In the genomic region with DNA sequence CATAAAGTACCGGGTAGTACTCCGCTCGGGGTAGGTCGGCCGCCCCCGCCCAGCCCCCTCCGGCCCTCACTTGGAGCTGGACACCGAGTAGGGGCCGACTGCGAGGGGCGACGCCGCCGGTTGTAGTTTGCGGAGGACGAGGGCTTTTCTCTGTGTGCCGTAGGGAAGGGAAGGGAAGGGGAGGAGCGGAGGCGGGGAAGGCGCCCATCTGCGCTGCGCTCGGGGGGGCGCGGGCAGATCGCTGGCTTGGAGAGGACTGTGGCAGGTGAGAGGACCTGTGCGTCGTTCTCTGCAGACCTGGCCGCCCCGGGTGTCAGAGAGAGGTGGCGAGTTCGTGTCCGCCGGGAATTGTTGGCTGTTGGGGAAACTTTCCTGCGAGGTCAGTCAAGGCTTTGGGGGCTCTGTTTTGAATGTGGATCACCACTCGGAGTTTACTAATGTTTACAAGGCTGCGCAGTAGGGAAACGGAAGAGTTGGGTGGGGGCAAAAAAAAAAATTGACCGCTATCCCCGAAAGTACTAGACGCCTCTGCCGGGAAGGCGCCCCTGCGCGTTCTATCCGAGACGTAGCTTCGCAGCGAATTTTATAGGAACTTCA, we compare ENCODE assay signal across 1 cellular context.
TF ChIP-seq lines count a peak whose summit lies in the region.

No MANE protein-coding gene starts in this region.

TF ChIP-seq in HepG2, 621 proteins besides CTCF, POLR2A, EP300 and RAD21 (continued from another document and continues in another):
- TF ChIP-seq, protein P1, sequence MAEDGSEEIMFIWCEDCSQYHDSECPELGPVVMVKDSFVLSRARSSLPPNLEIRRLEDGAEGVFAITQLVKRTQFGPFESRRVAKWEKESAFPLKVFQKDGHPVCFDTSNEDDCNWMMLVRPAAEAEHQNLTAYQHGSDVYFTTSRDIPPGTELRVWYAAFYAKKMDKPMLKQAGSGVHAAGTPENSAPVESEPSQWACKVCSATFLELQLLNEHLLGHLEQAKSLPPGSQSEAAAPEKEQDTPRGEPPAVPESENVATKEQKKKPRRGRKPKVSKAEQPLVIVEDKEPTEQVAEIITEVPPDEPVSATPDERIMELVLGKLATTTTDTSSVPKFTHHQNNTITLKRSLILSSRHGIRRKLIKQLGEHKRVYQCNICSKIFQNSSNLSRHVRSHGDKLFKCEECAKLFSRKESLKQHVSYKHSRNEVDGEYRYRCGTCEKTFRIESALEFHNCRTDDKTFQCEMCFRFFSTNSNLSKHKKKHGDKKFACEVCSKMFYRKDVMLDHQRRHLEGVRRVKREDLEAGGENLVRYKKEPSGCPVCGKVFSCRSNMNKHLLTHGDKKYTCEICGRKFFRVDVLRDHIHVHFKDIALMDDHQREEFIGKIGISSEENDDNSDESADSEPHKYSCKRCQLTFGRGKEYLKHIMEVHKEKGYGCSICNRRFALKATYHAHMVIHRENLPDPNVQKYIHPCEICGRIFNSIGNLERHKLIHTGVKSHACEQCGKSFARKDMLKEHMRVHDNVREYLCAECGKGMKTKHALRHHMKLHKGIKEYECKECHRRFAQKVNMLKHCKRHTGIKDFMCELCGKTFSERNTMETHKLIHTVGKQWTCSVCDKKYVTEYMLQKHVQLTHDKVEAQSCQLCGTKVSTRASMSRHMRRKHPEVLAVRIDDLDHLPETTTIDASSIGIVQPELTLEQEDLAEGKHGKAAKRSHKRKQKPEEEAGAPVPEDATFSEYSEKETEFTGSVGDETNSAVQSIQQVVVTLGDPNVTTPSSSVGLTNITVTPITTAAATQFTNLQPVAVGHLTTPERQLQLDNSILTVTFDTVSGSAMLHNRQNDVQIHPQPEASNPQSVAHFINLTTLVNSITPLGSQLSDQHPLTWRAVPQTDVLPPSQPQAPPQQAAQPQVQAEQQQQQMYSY (CRISPR knock-in tag; IDR thresholded peaks at IDR 0.05): no peak
- TF ChIP-seq ZNF841 (CRISPR knock-in tag; IDR thresholded peaks at IDR 0.05; ENCODE audit: borderline replicate concordance) (no peak), REL (CRISPR knock-in tag; conservative IDR thresholded peaks at IDR 0.05) (peak; percentile 50; the same call in 1 of the 2 replicates), CAMTA2 (CRISPR knock-in tag; IDR thresholded peaks at IDR 0.05; ENCODE audit: borderline replicate concordance) (no peak), SRSF9 (IDR thresholded peaks at IDR 0.05; ENCODE audit: borderline replicate concordance, insufficient read depth, low read depth, low read length, poor library complexity, severe bottlenecking) (no peak), ZNF558 (CRISPR knock-in tag; IDR thresholded peaks at IDR 0.05; ENCODE audit: borderline replicate concordance) (no peak), ZNF160 (CRISPR knock-in tag; IDR thresholded peaks at IDR 0.05) (0 out of 2 replicates have a peak, but pooled peaks have one; percentile 30), PAWR (CRISPR knock-in tag; IDR thresholded peaks at IDR 0.05; ENCODE audit: borderline replicate concordance) (no peak), PPARG (CRISPR knock-in tag; conservative IDR thresholded peaks at IDR 0.05) (peak; percentile 8; the same call in 1 of the 2 replicates), TCF12 (IDR thresholded peaks at IDR 0.05) (no peak), TCF12 (CRISPR knock-in tag; IDR thresholded peaks at IDR 0.05) (0 out of 2 replicates have a peak, but pooled peaks have one; percentile 24), E2F2 (CRISPR knock-in tag; IDR thresholded peaks at IDR 0.05; ENCODE audit: borderline replicate concordance) (0 out of 2 replicates have a peak, but pooled peaks have one; percentile 47), NR2F6 (IDR thresholded peaks at IDR 0.05) (no peak), NR2F6 (CRISPR knock-in tag; IDR thresholded peaks at IDR 0.05) (no peak), ZSCAN21 (CRISPR knock-in tag; IDR thresholded peaks at IDR 0.05; ENCODE audit: borderline replicate concordance) (peak; percentile 22; the same call in 1 of the 2 replicates), ZNF30 (CRISPR knock-in tag; IDR thresholded peaks at IDR 0.05) (no peak), HDAC1 (CRISPR knock-in tag; IDR thresholded peaks at IDR 0.05) (peak; percentile 75), NFE2 (CRISPR knock-in tag; IDR thresholded peaks at IDR 0.05) (no peak), TAF1 (CRISPR knock-in tag; IDR thresholded peaks at IDR 0.05) (peak; percentile 84), ZNF790 (CRISPR knock-in tag; IDR thresholded peaks at IDR 0.05; ENCODE audit: borderline replicate concordance) (peak; percentile 39; the same call in 1 of the 2 replicates), MYNN (CRISPR knock-in tag; IDR thresholded peaks at IDR 0.05; ENCODE audit: low read depth) (no peak), MEF2D (CRISPR knock-in tag; IDR thresholded peaks at IDR 0.05) (no peak), SSRP1 (CRISPR knock-in tag; IDR thresholded peaks at IDR 0.05) (peak; percentile 60; the same call in 1 of the 2 replicates), ZNF326 (CRISPR knock-in tag; IDR thresholded peaks at IDR 0.05; ENCODE audit: borderline replicate concordance) (no peak), ZNF777 (CRISPR knock-in tag; IDR thresholded peaks at IDR 0.05) (peak; percentile 28; the same call in 1 of the 2 replicates), GATA4 (IDR thresholded peaks at IDR 0.05; ENCODE audit: borderline replicate concordance, low read depth) (peak; percentile 96), GABPA (IDR thresholded peaks at IDR 0.05; ENCODE audit: low read depth, low read length) (no peak), GABPA (CRISPR knock-in tag; IDR thresholded peaks at IDR 0.05; ENCODE audit: low read depth) (no peak), KAT2B (IDR thresholded peaks at IDR 0.05; ENCODE audit: borderline replicate concordance, low read depth, low read length) (no peak), ZNF367 (CRISPR knock-in tag; IDR thresholded peaks at IDR 0.05; ENCODE audit: borderline replicate concordance) (no peak), DNMT3B (CRISPR knock-in tag; conservative IDR thresholded peaks at IDR 0.05) (peak; percentile 64; the same call in 1 of the 2 replicates), ATF7 (IDR thresholded peaks at IDR 0.05) (no peak), ATF7 (CRISPR knock-in tag; IDR thresholded peaks at IDR 0.05) (no peak; the same call in 1 of the 2 replicates), ZFP41 (CRISPR knock-in tag; IDR thresholded peaks at IDR 0.05; ENCODE audit: borderline replicate concordance) (no peak), PITX1 (CRISPR knock-in tag; IDR thresholded peaks at IDR 0.05) (peak; percentile 48; the same call in 1 of the 2 replicates), SAP130 (CRISPR knock-in tag; IDR thresholded peaks at IDR 0.05; ENCODE audit: low read depth) (peak; percentile 57), FOSL1 (CRISPR knock-in tag; IDR thresholded peaks at IDR 0.05; ENCODE audit: borderline replicate concordance) (no peak), GMEB1 (CRISPR knock-in tag; IDR thresholded peaks at IDR 0.05; ENCODE audit: borderline replicate concordance) (no peak; the same call in 1 of the 2 replicates), ZNF280B (CRISPR knock-in tag; IDR thresholded peaks at IDR 0.05; ENCODE audit: borderline replicate concordance) (no peak), ZNF589 (CRISPR knock-in tag; conservative IDR thresholded peaks at IDR 0.05) (peak; percentile 74; the same call in 1 of the 2 replicates), ZNF749 (CRISPR knock-in tag; IDR thresholded peaks at IDR 0.05; ENCODE audit: borderline replicate concordance) (no peak), BRD4 (CRISPR knock-in tag; IDR thresholded peaks at IDR 0.05) (peak; percentile 57; the same call in 1 of the 2 replicates), TOPORS (CRISPR knock-in tag; IDR thresholded peaks at IDR 0.05) (0 out of 2 replicates have a peak, but pooled peaks have one; percentile 14), ZNF614 (CRISPR knock-in tag; IDR thresholded peaks at IDR 0.05; ENCODE audit: borderline replicate concordance) (no peak), ZNF350 (CRISPR knock-in tag; IDR thresholded peaks at IDR 0.05; ENCODE audit: borderline replicate concordance, low read depth) (0 out of 2 replicates have a peak, but pooled peaks have one; percentile 16)
- TF ChIP-seq, protein P2, sequence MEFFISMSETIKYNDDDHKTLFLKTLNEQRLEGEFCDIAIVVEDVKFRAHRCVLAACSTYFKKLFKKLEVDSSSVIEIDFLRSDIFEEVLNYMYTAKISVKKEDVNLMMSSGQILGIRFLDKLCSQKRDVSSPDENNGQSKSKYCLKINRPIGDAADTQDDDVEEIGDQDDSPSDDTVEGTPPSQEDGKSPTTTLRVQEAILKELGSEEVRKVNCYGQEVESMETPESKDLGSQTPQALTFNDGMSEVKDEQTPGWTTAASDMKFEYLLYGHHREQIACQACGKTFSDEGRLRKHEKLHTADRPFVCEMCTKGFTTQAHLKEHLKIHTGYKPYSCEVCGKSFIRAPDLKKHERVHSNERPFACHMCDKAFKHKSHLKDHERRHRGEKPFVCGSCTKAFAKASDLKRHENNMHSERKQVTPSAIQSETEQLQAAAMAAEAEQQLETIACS (CRISPR knock-in tag; IDR thresholded peaks at IDR 0.05): no peak
- TF ChIP-seq, protein P3, sequence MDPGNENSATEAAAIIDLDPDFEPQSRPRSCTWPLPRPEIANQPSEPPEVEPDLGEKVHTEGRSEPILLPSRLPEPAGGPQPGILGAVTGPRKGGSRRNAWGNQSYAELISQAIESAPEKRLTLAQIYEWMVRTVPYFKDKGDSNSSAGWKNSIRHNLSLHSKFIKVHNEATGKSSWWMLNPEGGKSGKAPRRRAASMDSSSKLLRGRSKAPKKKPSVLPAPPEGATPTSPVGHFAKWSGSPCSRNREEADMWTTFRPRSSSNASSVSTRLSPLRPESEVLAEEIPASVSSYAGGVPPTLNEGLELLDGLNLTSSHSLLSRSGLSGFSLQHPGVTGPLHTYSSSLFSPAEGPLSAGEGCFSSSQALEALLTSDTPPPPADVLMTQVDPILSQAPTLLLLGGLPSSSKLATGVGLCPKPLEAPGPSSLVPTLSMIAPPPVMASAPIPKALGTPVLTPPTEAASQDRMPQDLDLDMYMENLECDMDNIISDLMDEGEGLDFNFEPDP (CRISPR knock-in tag; conservative IDR thresholded peaks at IDR 0.05): no peak
- TF ChIP-seq, protein P4, sequence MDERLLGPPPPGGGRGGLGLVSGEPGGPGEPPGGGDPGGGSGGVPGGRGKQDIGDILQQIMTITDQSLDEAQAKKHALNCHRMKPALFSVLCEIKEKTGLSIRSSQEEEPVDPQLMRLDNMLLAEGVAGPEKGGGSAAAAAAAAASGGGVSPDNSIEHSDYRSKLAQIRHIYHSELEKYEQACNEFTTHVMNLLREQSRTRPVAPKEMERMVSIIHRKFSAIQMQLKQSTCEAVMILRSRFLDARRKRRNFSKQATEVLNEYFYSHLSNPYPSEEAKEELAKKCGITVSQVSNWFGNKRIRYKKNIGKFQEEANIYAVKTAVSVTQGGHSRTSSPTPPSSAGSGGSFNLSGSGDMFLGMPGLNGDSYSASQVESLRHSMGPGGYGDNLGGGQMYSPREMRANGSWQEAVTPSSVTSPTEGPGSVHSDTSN (CRISPR knock-in tag; IDR thresholded peaks at IDR 0.05): no peak; the same call in 1 of the 2 replicates
- TF ChIP-seq, protein P5, sequence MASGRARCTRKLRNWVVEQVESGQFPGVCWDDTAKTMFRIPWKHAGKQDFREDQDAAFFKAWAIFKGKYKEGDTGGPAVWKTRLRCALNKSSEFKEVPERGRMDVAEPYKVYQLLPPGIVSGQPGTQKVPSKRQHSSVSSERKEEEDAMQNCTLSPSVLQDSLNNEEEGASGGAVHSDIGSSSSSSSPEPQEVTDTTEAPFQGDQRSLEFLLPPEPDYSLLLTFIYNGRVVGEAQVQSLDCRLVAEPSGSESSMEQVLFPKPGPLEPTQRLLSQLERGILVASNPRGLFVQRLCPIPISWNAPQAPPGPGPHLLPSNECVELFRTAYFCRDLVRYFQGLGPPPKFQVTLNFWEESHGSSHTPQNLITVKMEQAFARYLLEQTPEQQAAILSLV (CRISPR knock-in tag; IDR thresholded peaks at IDR 0.05; ENCODE audit: borderline replicate concordance): 0 out of 2 replicates have a peak, but pooled peaks have one; percentile 29
- TF ChIP-seq, protein P6, sequence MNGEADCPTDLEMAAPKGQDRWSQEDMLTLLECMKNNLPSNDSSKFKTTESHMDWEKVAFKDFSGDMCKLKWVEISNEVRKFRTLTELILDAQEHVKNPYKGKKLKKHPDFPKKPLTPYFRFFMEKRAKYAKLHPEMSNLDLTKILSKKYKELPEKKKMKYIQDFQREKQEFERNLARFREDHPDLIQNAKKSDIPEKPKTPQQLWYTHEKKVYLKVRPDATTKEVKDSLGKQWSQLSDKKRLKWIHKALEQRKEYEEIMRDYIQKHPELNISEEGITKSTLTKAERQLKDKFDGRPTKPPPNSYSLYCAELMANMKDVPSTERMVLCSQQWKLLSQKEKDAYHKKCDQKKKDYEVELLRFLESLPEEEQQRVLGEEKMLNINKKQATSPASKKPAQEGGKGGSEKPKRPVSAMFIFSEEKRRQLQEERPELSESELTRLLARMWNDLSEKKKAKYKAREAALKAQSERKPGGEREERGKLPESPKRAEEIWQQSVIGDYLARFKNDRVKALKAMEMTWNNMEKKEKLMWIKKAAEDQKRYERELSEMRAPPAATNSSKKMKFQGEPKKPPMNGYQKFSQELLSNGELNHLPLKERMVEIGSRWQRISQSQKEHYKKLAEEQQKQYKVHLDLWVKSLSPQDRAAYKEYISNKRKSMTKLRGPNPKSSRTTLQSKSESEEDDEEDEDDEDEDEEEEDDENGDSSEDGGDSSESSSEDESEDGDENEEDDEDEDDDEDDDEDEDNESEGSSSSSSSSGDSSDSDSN (CRISPR knock-in tag; IDR thresholded peaks at IDR 0.05): peak; percentile 65
